Comparison of ENCODE assay signal across 14 cellular contexts in the genomic region with DNA sequence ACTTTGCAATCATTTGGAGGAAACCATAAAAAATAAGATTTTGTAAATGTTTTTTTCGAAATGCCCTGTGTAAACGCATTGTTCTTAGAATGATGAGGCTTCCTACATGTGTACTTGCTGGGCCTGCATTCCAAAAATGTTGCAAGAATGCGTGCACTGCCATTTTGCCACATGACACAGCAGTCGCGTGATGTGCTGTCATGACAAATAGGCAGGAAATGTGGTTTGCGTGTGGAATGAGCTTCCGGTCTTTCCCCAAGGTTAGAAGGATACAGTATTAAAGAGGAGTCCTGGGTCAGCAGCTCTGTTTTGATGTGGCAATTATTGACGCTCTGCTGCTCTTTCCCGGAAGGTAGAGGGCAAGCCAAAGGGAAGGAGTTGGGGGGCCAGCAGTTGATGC. TPM values are rescaled to one million over a fixed set of nuclear protein-coding genes. Genes with fewer than 3 reads are reported as not detected.
A peak's percentile ranks its signal among the peaks of the same experiment; 100 is the strongest.
DNase-seq lines count a peak whose midpoint lies in the region; TF ChIP-seq lines count a peak whose summit lies in the region.
"Had no signal": no experiment of that assay in that cellular context is flagged by ENCODE, and none has a peak within 500 bp of the region (broad histone marks: within the 10 kb centered on the region; RNA-seq: fewer than 3 reads in every experiment).

No MANE protein-coding gene starts in this region.

- no peak overlapping the region for H3K4me3 Mint-ChIP-seq in activated naive CD8-positive, alpha-beta T cell treated with anti-CD3 and anti-CD28 coated beads for 36 hours
- H3K4me3 Mint-ChIP-seq: activated T-helper 1 cell treated with anti-CD3 and anti-CD28 coated beads, Interleukin-12 subunit alpha, Interleukin-12 subunit beta, Interleukin-2, Interleukin-4 antibody, amounts not matched to agents 30 ng/mL and 10 ng/mL and 1 ng/mL, durations not matched to agents 14 hours and 24 hours and 36 hours; naive B cell had no signal

- H3K4me1 Mint-ChIP-seq in activated naive CD8-positive, alpha-beta T cell treated with anti-CD3 and anti-CD28 coated beads for 36 hours: no peaks in the 10 kb centered on the region
- H3K4me1 Mint-ChIP-seq: naive B cell had no signal

- no peak overlapping the region for H3K4me3 ChIP-seq in fibroblast of mammary gland (ENCODE audit: control insufficient read depth, low read depth, low read length)
- H3K4me3 ChIP-seq: thoracic aorta had no signal

- intact Hi-C loops in posterior cingulate gyrus (cut with DNase I): no loop called here

- peaks cover 5% of the 10 kb centered on the region for H3K27me3 Mint-ChIP-seq in activated naive CD8-positive, alpha-beta T cell treated with anti-CD3 and anti-CD28 coated beads for 36 hours

- no peaks in the 10 kb centered on the region for H3K9me3 Mint-ChIP-seq in activated naive CD8-positive, alpha-beta T cell treated with anti-CD3 and anti-CD28 coated beads for 36 hours
- H3K9me3 Mint-ChIP-seq: activated T-helper 1 cell treated with anti-CD3 and anti-CD28 coated beads, Interleukin-12 subunit alpha, Interleukin-12 subunit beta, Interleukin-2, Interleukin-4 antibody, amounts not matched to agents 30 ng/mL and 10 ng/mL and 1 ng/mL, durations not matched to agents 14 hours and 24 hours and 36 hours; naive B cell had no signal

- no peak for TF ChIP-seq CTCF in fibroblast of mammary gland (conservative IDR thresholded peaks at IDR 0.05; ENCODE audit: control insufficient read depth, insufficient read depth, low read depth, low read length)

- H3K27ac Mint-ChIP-seq in activated naive CD8-positive, alpha-beta T cell treated with anti-CD3 and anti-CD28 coated beads for 36 hours: no peak overlapping the region
- H3K27ac Mint-ChIP-seq: activated T-helper 1 cell treated with anti-CD3 and anti-CD28 coated beads, Interleukin-12 subunit alpha, Interleukin-12 subunit beta, Interleukin-2, Interleukin-4 antibody, amounts not matched to agents 30 ng/mL and 10 ng/mL and 1 ng/mL, durations not matched to agents 14 hours and 24 hours and 36 hours had no signal

- DNase-seq in A172 (ENCODE audit: low spot score) (peak; percentile 71), H4 (ENCODE audit: low spot score) (peak; percentile 96), RPMI7951 (ENCODE audit: low read depth) (peak; percentile 92), fibroblast of mammary gland (ENCODE audit: low read depth) (peak; percentile 78), posterior cingulate gyrus (no peak), NCI-H345 treated with DMSO at 0.1 percent for 48 hours (lab: John Stamatoyannopoulos, UW; ENCODE audit: unreplicated experiment) (no peak)
- DNase-seq in stimulated activated CD4-positive, alpha-beta T cell treated with anti-CD3 and anti-CD28 coated beads, Interleukin-15, amount 100 ng/mL, for 24 hours: no peak
- no peak for DNase-seq in activated naive CD8-positive, alpha-beta T cell treated with anti-CD3 and anti-CD28 coated beads for 36 hours
- DNase-seq: Kasumi-1, naive B cell had no signal

- no peaks in the 10 kb centered on the region for H3K36me3 Mint-ChIP-seq in activated naive CD8-positive, alpha-beta T cell treated with anti-CD3 and anti-CD28 coated beads for 36 hours
- H3K36me3 Mint-ChIP-seq: naive B cell had no signal

RNA-seq across cellular contexts. Expression of gene SERPINB2, which starts 18.1 kb away (rescaled TPM):
- not detected in 2 replicates for total RNA-seq in A172 (2014; rRNA removed; shearing (Covaris generic))
- total RNA-seq in H4 (2014; rRNA removed; shearing (Covaris generic)): 0.39 and 1.0 TPM in 2 replicates
- 20.3 and 20.5 TPM in 2 replicates for total RNA-seq in RPMI7951 (2014; rRNA removed; shearing (Covaris generic))
- total RNA-seq in activated naive CD8-positive, alpha-beta T cell treated with anti-CD3 and anti-CD28 coated beads for 36 hours: not detected
- total RNA-seq: activated T-helper 1 cell treated with anti-CD3 and anti-CD28 coated beads, Interleukin-12 subunit alpha, Interleukin-12 subunit beta, Interleukin-2, Interleukin-4 antibody, amounts not matched to agents 30 ng/mL and 10 ng/mL and 1 ng/mL, durations not matched to agents 14 hours and 24 hours and 36 hours; H1; skeletal muscle tissue had no signal

RNA-seq across cellular contexts. Expression of gene SERPINB10, which starts 38.4 kb away (rescaled TPM):
- not detected in 2 replicates for total RNA-seq in A172 (2014; rRNA removed; shearing (Covaris generic))
- 1.0 TPM in 1 of 2 replicates, not detected in the other for total RNA-seq in H4 (2014; rRNA removed; shearing (Covaris generic))
- 0.10 and 0.60 TPM in 2 replicates for total RNA-seq in RPMI7951 (2014; rRNA removed; shearing (Covaris generic))
- total RNA-seq in activated naive CD8-positive, alpha-beta T cell treated with anti-CD3 and anti-CD28 coated beads for 36 hours: under 1 TPM in 1 of 2 experiments, not detected in 1; 0.14 TPM
- total RNA-seq: activated T-helper 1 cell treated with anti-CD3 and anti-CD28 coated beads, Interleukin-12 subunit alpha, Interleukin-12 subunit beta, Interleukin-2, Interleukin-4 antibody, amounts not matched to agents 30 ng/mL and 10 ng/mL and 1 ng/mL, durations not matched to agents 14 hours and 24 hours and 36 hours; H1; thoracic aorta had no signal

Comparison
In these comparisons a context has a peak if more than half of its experiments do, and no peak if none do; other contexts are left out.
1. DNase-seq: peak in A172 (single experiment), H4 (single experiment), RPMI7951 (single experiment) and fibroblast of mammary gland (single experiment); none in stimulated activated CD4-positive, alpha-beta T cell treated with anti-CD3 and anti-CD28 coated beads, Interleukin-15, amount 100 ng/mL, for 24 hours (single experiment), activated naive CD8-positive, alpha-beta T cell treated with anti-CD3 and anti-CD28 coated beads for 36 hours (single experiment), posterior cingulate gyrus (0 of 10) and NCI-H345 treated with DMSO at 0.1 percent for 48 hours (single experiment).
2. RNA of gene SERPINB2, which starts 18.1 kb away (total RNA-seq): 20.3 to 20.5 TPM in RPMI7951; 0.39 to 1.0 TPM in H4, not detected in A172 and not detected in activated naive CD8-positive, alpha-beta T cell treated with anti-CD3 and anti-CD28 coated beads for 36 hours; every median in the first group is over 10 times any median in the second.